13 cellular contexts compared by ENCODE assay signal in the genomic region with DNA sequence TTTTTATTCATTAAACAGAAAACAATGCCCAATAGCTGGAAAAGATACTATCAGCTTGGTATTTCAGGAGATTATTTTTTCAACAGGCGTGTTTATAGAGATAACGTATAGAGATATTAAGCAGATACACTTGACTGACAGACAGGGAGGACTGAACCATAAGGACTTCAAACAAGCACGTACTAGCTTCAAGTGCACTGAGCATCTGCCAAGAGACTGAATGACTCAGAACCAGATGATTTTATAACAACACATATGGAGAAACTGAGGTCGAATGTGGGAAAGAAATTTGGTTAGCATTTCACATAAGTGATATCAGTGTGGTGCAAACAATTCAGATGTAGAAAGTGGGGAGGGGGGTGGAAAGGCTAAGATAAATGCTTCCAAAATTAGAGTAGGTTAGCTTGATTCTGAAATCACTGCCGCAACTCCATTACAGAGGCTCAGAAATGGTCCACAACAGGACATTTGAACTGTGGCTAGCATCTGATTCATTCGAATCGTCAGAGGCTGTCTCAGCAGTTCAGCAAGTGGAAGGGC.
DNase-seq lines count a peak whose midpoint lies in the region; ATAC-seq and TF ChIP-seq lines count a peak whose summit lies in the region.
"Had no signal": no experiment of that assay in that cellular context is flagged by ENCODE, and none has a peak within 500 bp of the region (broad histone marks: within the 10 kb centered on the region; RNA-seq: fewer than 3 reads in every experiment).

No MANE protein-coding gene starts in this region.

- peak; percentile 50; the same call in 1 of the 3 replicates for ATAC-seq in SK-N-SH treated with all-trans-retinoic acid at 6 μM for 48 hours
- no peak for ATAC-seq in HG02938 (IDR thresholded peaks at IDR 0.05; ENCODE audit: unreplicated experiment)
- no peak for ATAC-seq in CD4-positive, alpha-beta T cell (ENCODE audit: poor library complexity)
- ATAC-seq: K562, natural killer cell had no signal

- H3K27me3 ChIP-seq in breast epithelium (no peaks in the 10 kb centered on the region), thyroid gland (no peaks in the 10 kb centered on the region)
- H3K27me3 ChIP-seq in CD4-positive, alpha-beta T cell (ENCODE audit: control insufficient read depth, insufficient read depth, low read length): no peaks in the 10 kb centered on the region
- H3K27me3 ChIP-seq: dorsolateral prefrontal cortex had no signal

- TF ChIP-seq POLR2A in breast epithelium (IDR thresholded peaks at IDR 0.05) (no peak), thyroid gland (IDR thresholded peaks at IDR 0.05) (no peak)

- no peaks in the 10 kb centered on the region for H3K9me3 Mint-ChIP-seq in MCF 10A (ENCODE audit: unreplicated experiment)
- no peaks in the 10 kb centered on the region for H3K9me3 Mint-ChIP-seq in CD4-positive, alpha-beta T cell
- H3K9me3 Mint-ChIP-seq: natural killer cell had no signal

- no peak overlapping the region for H3K4me3 ChIP-seq in breast epithelium
- H3K4me3 ChIP-seq in foreskin fibroblast (ENCODE audit: low read depth in 1 of 2, low read length in 2 of 2): no peak overlapping the region
- H3K4me3 ChIP-seq in thyroid gland (replicated peaks in 1 of 3): no peak overlapping the region
- H3K4me3 ChIP-seq: K562 had no signal

- no peaks in the 10 kb centered on the region for H3K4me1 ChIP-seq in breast epithelium
- peaks cover 12 to 31% of the 10 kb centered on the region in 2 donors for H3K4me1 ChIP-seq in thyroid gland

- peak; percentile 87 for DNase-seq in MCF 10A (ENCODE audit: unreplicated experiment)
- no peak for DNase-seq in breast epithelium (ENCODE audit: low spot score in 2 of 2)
- peak; percentile 51 to 76 for DNase-seq in foreskin fibroblast
- peak; percentile 7 to 38 for DNase-seq in thyroid gland
- DNase-seq in CD4-positive, alpha-beta T cell: no peak
- DNase-seq in stimulated activated CD4-positive, alpha-beta T cell treated with anti-CD3 and anti-CD28 coated beads, Interleukin-4, amount 100 ng/mL, for 1 hour: no peak
- DNase-seq: activated CD4-positive, alpha-beta T cell treated with anti-CD3 and anti-CD28 coated beads for 4 hours; activated gamma-delta T cell; dorsolateral prefrontal cortex; natural killer cell had no signal

- CTCF ChIA-PET in MCF 10A (lab: Yijun Ruan, JAX): interaction anchor here (0.6 to 1.6 kb wide), 17 partner anchors 9 to 488 kb away, joined by 3 to 7 read pairs (median 3); a partner anchor contains a TSS
- CTCF ChIA-PET in CD4-positive, alpha-beta T cell (lab: Charles Lee): no interaction called here

- peaks cover 27% of the 10 kb centered on the region for H3K4me1 Mint-ChIP-seq in MCF 10A (ENCODE audit: insufficient read depth, unreplicated experiment)
- H3K4me1 Mint-ChIP-seq in CD4-positive, alpha-beta T cell (ENCODE audit: low read depth): no peaks in the 10 kb centered on the region
- H3K4me1 Mint-ChIP-seq: natural killer cell had no signal

- no peaks in the 10 kb centered on the region for H3K27me3 Mint-ChIP-seq in MCF 10A (ENCODE audit: insufficient read depth, unreplicated experiment)
- H3K27me3 Mint-ChIP-seq in CD4-positive, alpha-beta T cell: no peaks in the 10 kb centered on the region

- H3K4me3 Mint-ChIP-seq in MCF 10A (ENCODE audit: unreplicated experiment): peak overlapping the region; percentile 57
- H3K4me3 Mint-ChIP-seq in CD4-positive, alpha-beta T cell: no peak overlapping the region
- H3K4me3 Mint-ChIP-seq: natural killer cell had no signal

- TF ChIP-seq CTCF in MCF 10A (IDR thresholded peaks at IDR 0.05; ENCODE audit: unreplicated experiment) (no peak), breast epithelium (IDR thresholded peaks at IDR 0.05) (no peak), foreskin fibroblast (IDR thresholded peaks at IDR 0.05; ENCODE audit: low read depth, low read length) (no peak), thyroid gland (IDR thresholded peaks at IDR 0.05) (no peak)
- no peak for TF ChIP-seq CTCF in CD4-positive, alpha-beta T cell (IDR thresholded peaks at IDR 0.05)

- intact Hi-C loops in MCF 10A (cut with micrococcal nuclease) (loop anchor here (1.0 to 10.0 kb wide), 2 partner anchors 66 to 104 kb away; a partner anchor contains a TSS), breast epithelium (cut with DNase I; ENCODE audit: low total_unique reads) (no loop called here), thyroid gland (cut with DNase I) (no loop called here)
- intact Hi-C loops in CD4-positive, alpha-beta T cell (cut with DNase I, micrococcal nuclease): no loop called here

- peak overlapping the region; percentile 53 for H3K27ac Mint-ChIP-seq in MCF 10A (ENCODE audit: low read depth, unreplicated experiment)
- H3K27ac Mint-ChIP-seq in CD4-positive, alpha-beta T cell: no peak overlapping the region
- H3K27ac Mint-ChIP-seq: natural killer cell had no signal

- H3K36me3 Mint-ChIP-seq in MCF 10A (ENCODE audit: insufficient read depth, unreplicated experiment): no peaks in the 10 kb centered on the region
- no peaks in the 10 kb centered on the region for H3K36me3 Mint-ChIP-seq in CD4-positive, alpha-beta T cell (ENCODE audit: low read depth)
- H3K36me3 Mint-ChIP-seq: natural killer cell had no signal

- POLR2A ChIA-PET in MCF 10A (lab: Yijun Ruan, JAX): interaction anchor here (0.6 to 12.2 kb wide), 34 partner anchors 9 to 624 kb away, joined by 3 to 112 read pairs (median 4); a partner anchor contains a TSS
- POLR2A ChIA-PET in CD4-positive, alpha-beta T cell (lab: Charles Lee): no interaction called here

- BruUV-seq in MCF 10A (replicated peaks; lab: Mats Ljungman, UMichigan): no TSS peak

- no peaks in the 10 kb centered on the region for H3K9me3 ChIP-seq in breast epithelium
- no peaks in the 10 kb centered on the region for H3K9me3 ChIP-seq in thyroid gland
- no peaks in the 10 kb centered on the region for H3K9me3 ChIP-seq in CD4-positive, alpha-beta T cell (ENCODE audit: control insufficient read depth, low read length)

- H3K27ac ChIP-seq in breast epithelium (no peak overlapping the region), thyroid gland (peak overlapping the region in 2 of 3 donors; percentile 60 to 61)
- H3K27ac ChIP-seq in CD4-positive, alpha-beta T cell (ENCODE audit: low read depth, low read length): no peak overlapping the region

- H3K36me3 ChIP-seq in breast epithelium (no peaks in the 10 kb centered on the region), thyroid gland (no peaks in the 10 kb centered on the region)

- WGBS in thyroid gland, 2 donors: 65 to 67% methylated on average over 7 of the region's 7 CpGs

TF ChIP-seq in SK-N-SH treated with all-trans-retinoic acid at 6 μM for 48 hours, 23 proteins besides CTCF, POLR2A, EP300 and RAD21:
- TF ChIP-seq, protein P1, sequence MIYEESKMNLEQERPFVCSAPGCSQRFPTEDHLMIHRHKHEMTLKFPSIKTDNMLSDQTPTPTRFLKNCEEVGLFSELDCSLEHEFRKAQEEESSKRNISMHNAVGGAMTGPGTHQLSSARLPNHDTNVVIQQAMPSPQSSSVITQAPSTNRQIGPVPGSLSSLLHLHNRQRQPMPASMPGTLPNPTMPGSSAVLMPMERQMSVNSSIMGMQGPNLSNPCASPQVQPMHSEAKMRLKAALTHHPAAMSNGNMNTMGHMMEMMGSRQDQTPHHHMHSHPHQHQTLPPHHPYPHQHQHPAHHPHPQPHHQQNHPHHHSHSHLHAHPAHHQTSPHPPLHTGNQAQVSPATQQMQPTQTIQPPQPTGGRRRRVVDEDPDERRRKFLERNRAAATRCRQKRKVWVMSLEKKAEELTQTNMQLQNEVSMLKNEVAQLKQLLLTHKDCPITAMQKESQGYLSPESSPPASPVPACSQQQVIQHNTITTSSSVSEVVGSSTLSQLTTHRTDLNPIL (CRISPR knock-in tag; IDR thresholded peaks at IDR 0.05; ENCODE audit: low read depth): 0 out of 2 replicates have a peak, but pooled peaks have one; percentile 25
- TF ChIP-seq OSR1 (CRISPR knock-in tag; IDR thresholded peaks at IDR 0.05) (no peak), ZNF565 (CRISPR knock-in tag; conservative IDR thresholded peaks at IDR 0.05; ENCODE audit: low read depth) (no peak), GLIS3 (CRISPR knock-in tag; IDR thresholded peaks at IDR 0.05) (no peak), ZFP30 (CRISPR knock-in tag; IDR thresholded peaks at IDR 0.05) (no peak), SNAI2 (CRISPR knock-in tag; IDR thresholded peaks at IDR 0.05) (0 out of 2 replicates have a peak, but pooled peaks have one; percentile 28), ARNTL (CRISPR knock-in tag; IDR thresholded peaks at IDR 0.05; ENCODE audit: borderline replicate concordance, low read depth) (no peak), BACH2 (CRISPR knock-in tag; IDR thresholded peaks at IDR 0.05; ENCODE audit: borderline replicate concordance) (no peak), CSDC2 (CRISPR knock-in tag; IDR thresholded peaks at IDR 0.05) (no peak), TCF4 (CRISPR knock-in tag; IDR thresholded peaks at IDR 0.05; ENCODE audit: borderline replicate concordance) (peak; percentile 80), ISL1 (CRISPR knock-in tag; IDR thresholded peaks at IDR 0.05) (peak; percentile 93), ZC3H10 (CRISPR knock-in tag; IDR thresholded peaks at IDR 0.05) (no peak)
- TF ChIP-seq, protein P2, sequence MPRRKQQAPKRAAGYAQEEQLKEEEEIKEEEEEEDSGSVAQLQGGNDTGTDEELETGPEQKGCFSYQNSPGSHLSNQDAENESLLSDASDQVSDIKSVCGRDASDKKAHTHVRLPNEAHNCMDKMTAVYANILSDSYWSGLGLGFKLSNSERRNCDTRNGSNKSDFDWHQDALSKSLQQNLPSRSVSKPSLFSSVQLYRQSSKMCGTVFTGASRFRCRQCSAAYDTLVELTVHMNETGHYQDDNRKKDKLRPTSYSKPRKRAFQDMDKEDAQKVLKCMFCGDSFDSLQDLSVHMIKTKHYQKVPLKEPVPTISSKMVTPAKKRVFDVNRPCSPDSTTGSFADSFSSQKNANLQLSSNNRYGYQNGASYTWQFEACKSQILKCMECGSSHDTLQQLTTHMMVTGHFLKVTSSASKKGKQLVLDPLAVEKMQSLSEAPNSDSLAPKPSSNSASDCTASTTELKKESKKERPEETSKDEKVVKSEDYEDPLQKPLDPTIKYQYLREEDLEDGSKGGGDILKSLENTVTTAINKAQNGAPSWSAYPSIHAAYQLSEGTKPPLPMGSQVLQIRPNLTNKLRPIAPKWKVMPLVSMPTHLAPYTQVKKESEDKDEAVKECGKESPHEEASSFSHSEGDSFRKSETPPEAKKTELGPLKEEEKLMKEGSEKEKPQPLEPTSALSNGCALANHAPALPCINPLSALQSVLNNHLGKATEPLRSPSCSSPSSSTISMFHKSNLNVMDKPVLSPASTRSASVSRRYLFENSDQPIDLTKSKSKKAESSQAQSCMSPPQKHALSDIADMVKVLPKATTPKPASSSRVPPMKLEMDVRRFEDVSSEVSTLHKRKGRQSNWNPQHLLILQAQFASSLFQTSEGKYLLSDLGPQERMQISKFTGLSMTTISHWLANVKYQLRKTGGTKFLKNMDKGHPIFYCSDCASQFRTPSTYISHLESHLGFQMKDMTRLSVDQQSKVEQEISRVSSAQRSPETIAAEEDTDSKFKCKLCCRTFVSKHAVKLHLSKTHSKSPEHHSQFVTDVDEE (CRISPR knock-in tag; IDR thresholded peaks at IDR 0.05): no peak; the same call in 1 of the 2 replicates

Comparison
In these comparisons a context has a peak if more than half of its experiments do, and no peak if none do; other contexts are left out.
1. DNase-seq: peak in MCF 10A (single experiment), foreskin fibroblast (2 of 2) and thyroid gland (2 of 2); none in breast epithelium (0 of 2), CD4-positive, alpha-beta T cell (0 of 10) and stimulated activated CD4-positive, alpha-beta T cell treated with anti-CD3 and anti-CD28 coated beads, Interleukin-4, amount 100 ng/mL, for 1 hour (single experiment).
2. H3K27ac ChIP-seq: peak in thyroid gland (2 of 3); none in breast epithelium (0 of 2) and CD4-positive, alpha-beta T cell (single experiment).